In genomic region chr2:192645811-192646598, GRCh38 we compare ENCODE assay signal across 14 cellular contexts.
DNase-seq lines count a peak whose midpoint lies in the region; ATAC-seq and TF ChIP-seq lines count a peak whose summit lies in the region.
"Had no signal": no experiment of that assay in that cellular context is flagged by ENCODE, and none has a peak within 500 bp of the region (broad histone marks: within the 10 kb centered on the region; RNA-seq: fewer than 3 reads in every experiment).

No MANE protein-coding gene starts in this region.

- H3K9me3 ChIP-seq in left lung (peaks cover 0 to 2% of the 10 kb centered on the region in 2 donors), sigmoid colon (no peaks in the 10 kb centered on the region)

- H3K4me3 ChIP-seq in epithelial cell of proximal tubule (ENCODE audit: low read depth, low read length) (no peak overlapping the region), left lung (no peak overlapping the region), sigmoid colon (no peak overlapping the region)
- H3K4me3 ChIP-seq: GM12878 had no signal

- DNase-seq in A172 (ENCODE audit: low spot score): peak; percentile 10
- peak; percentile 11 for DNase-seq in ELR (ENCODE audit: low read depth)
- DNase-seq in epithelial cell of proximal tubule (ENCODE audit: low read depth): peak; percentile 9
- no peak for DNase-seq in left lung
- no peak for DNase-seq in sigmoid colon
- no peak for DNase-seq in GM10266 (ENCODE audit: extremely low spot score)
- no peak for DNase-seq in activated T-cell treated with anti-CD3 and anti-CD28 coated beads, Interleukin-2, amount 50 U/mL, for 48 hours
- DNase-seq: CD8-positive, alpha-beta T cell; COR-L47; DMS153; GOT3; H9 had no signal

- ATAC-seq in left lung (peak; percentile 91), GM18505 (IDR thresholded peaks at IDR 0.05; ENCODE audit: unreplicated experiment) (no peak)
- ATAC-seq: CD8-positive, alpha-beta T cell; GM12878 had no signal

- no peaks in the 10 kb centered on the region for H3K27me3 ChIP-seq in left lung
- no peaks in the 10 kb centered on the region for H3K27me3 ChIP-seq in sigmoid colon

- H3K36me3 ChIP-seq in left lung (no peaks in the 10 kb centered on the region), sigmoid colon (no peaks in the 10 kb centered on the region)

- no peak for TF ChIP-seq CTCF in epithelial cell of proximal tubule (conservative IDR thresholded peaks at IDR 0.05; ENCODE audit: low read depth, low read length)
- no peak for TF ChIP-seq CTCF in left lung (IDR thresholded peaks at IDR 0.05)
- no peak for TF ChIP-seq CTCF in sigmoid colon (IDR thresholded peaks at IDR 0.05)
- no peak for TF ChIP-seq CTCF in GM10266 (IDR thresholded peaks at IDR 0.05; ENCODE audit: control insufficient read depth, insufficient read depth, low read depth, missing control alignments)

- H3K4me1 ChIP-seq in left lung: no peaks in the 10 kb centered on the region
- no peaks in the 10 kb centered on the region for H3K4me1 ChIP-seq in sigmoid colon

- intact Hi-C loops in left lung (cut with DNase I) (no loop called here), sigmoid colon (cut with DNase I) (no loop called here)

- H3K27ac ChIP-seq in left lung (no peak overlapping the region), sigmoid colon (no peak overlapping the region)

- 79 to 86% methylated on average over 6 of the region's 6 CpGs for WGBS in sigmoid colon, 2 donors

- no peak for TF ChIP-seq EP300 in sigmoid colon (IDR thresholded peaks at IDR 0.05)

- TF ChIP-seq POLR2A in GM18505 (IDR thresholded peaks at IDR 0.05; ENCODE audit: borderline replicate concordance, extremely low read depth, insufficient read depth, insufficient read length): no peak
- no peak for TF ChIP-seq POLR2A in sigmoid colon (IDR thresholded peaks at IDR 0.05)

Comparison
In these comparisons a context has a peak if more than half of its experiments do, and no peak if none do; other contexts are left out.
1. DNase-seq: peak in A172 (single experiment), ELR (single experiment) and epithelial cell of proximal tubule (single experiment); none in left lung (0 of 2), sigmoid colon (single experiment), GM10266 (single experiment) and activated T-cell treated with anti-CD3 and anti-CD28 coated beads, Interleukin-2, amount 50 U/mL, for 48 hours (0 of 2).